ENCODE assay signal across 9 cellular contexts in the genomic region with DNA sequence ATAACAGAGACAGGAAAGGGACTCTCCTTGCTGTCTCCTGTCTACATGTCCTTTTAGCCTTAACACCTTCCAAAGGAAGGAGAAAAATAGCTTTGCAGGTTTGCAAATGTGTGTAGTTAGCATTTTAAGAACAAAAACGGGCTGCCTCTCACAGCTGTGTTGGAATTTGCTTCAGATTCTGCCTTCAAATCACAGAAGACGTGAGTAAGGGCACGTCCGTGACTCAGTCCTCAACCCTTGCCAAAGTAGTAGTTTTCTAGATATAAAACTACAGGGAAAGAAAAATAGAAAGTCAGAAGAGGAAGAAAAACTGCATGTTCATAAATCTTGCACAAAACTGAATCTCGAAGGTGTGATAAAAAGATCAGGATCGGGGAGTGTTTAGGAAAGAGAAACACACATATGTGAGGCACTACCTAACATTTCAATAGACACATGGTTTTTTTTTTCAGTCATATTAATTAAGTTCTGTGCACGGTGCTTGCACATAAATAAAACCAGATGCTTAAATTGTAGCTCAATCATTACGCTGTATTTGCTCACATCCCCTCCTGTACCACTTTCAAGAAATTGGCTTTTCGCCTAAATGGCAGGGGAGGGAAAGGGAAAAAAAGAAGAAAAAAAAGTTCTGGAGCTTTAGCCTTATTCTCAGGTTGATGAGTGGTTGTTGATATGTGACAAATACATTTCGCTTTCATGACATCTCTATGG.
DNase-seq lines count a peak whose midpoint lies in the region; ATAC-seq and TF ChIP-seq lines count a peak whose summit lies in the region.
"Had no signal": no experiment of that assay in that cellular context is flagged by ENCODE, and none has a peak within 500 bp of the region (broad histone marks: within the 10 kb centered on the region; RNA-seq: fewer than 3 reads in every experiment).

No MANE protein-coding gene starts in this region.

- peak overlapping the region; percentile 78 for H3K4me2 ChIP-seq in OCI-LY3 (ENCODE audit: low read length)
- no peak overlapping the region for H3K4me2 ChIP-seq in parathyroid adenoma (ENCODE audit: low read length)

- H3K27me3 ChIP-seq in OCI-LY3 (ENCODE audit: low read depth, low read length) (0 out of 2 replicates have a peak, but pooled peaks cover 6% of the 10 kb centered on the region), parathyroid adenoma (ENCODE audit: control insufficient read depth, insufficient read depth, low read length) (no peaks in the 10 kb centered on the region), endodermal cell (ENCODE audit: control insufficient read depth, insufficient read depth, low read length, poor library complexity, severe bottlenecking) (no peaks in the 10 kb centered on the region)
- H3K27me3 ChIP-seq: SJCRH30 had no signal

- ATAC-seq in esophagus mucosa: peak; percentile 67

- no peaks in the 10 kb centered on the region for H3K79me2 ChIP-seq in OCI-LY3 (ENCODE audit: low read length)
- H3K79me2 ChIP-seq in parathyroid adenoma: no peaks in the 10 kb centered on the region

- H3K36me3 ChIP-seq in OCI-LY3 (replicated peaks; ENCODE audit: low read depth, low read length): no peaks in the 10 kb centered on the region
- no peaks in the 10 kb centered on the region for H3K36me3 ChIP-seq in parathyroid adenoma (ENCODE audit: control insufficient read depth, insufficient read depth, low read length)
- H3K36me3 ChIP-seq in endodermal cell (ENCODE audit: control insufficient read depth, insufficient read depth, low read length): peaks cover 66% of the 10 kb centered on the region
- H3K36me3 ChIP-seq: SJCRH30 had no signal

- no peaks in the 10 kb centered on the region for H3K9me3 Mint-ChIP-seq in endodermal cell

- DNase-seq in effector CD4-positive, alpha-beta T cell: no peak
- DNase-seq in SK-N-DZ (ENCODE audit: low spot score) (no peak), endodermal cell (no peak), inferior parietal cortex (ENCODE audit: extremely low spot score) (no peak)
- DNase-seq: SJCRH30 had no signal

- no peaks in the 10 kb centered on the region for H4K20me1 ChIP-seq in OCI-LY3 (ENCODE audit: insufficient read depth, low read length)

- H3K27ac ChIP-seq in OCI-LY3 (ENCODE audit: low read length) (peak overlapping the region; percentile 38), parathyroid adenoma (no peak overlapping the region), endodermal cell (ENCODE audit: low read depth, low read length) (no peak overlapping the region)
- H3K27ac ChIP-seq: SJCRH30 had no signal

- peaks cover 27% of the 10 kb centered on the region for H3K4me1 Mint-ChIP-seq in endodermal cell

- H2AFZ ChIP-seq in OCI-LY3 (ENCODE audit: low read depth, low read length) (peak overlapping the region; percentile 26; the same call in 1 of the 2 replicates), parathyroid adenoma (peak overlapping the region; percentile 18)

- H3K4me3 ChIP-seq in GM12875 (ENCODE audit: low read depth, low read length): peak overlapping the region; percentile 2
- H3K4me3 ChIP-seq in OCI-LY3 (ENCODE audit: low read length): peak overlapping the region; percentile 66
- no peak overlapping the region for H3K4me3 ChIP-seq in parathyroid adenoma (ENCODE audit: low read depth, low read length)
- no peak overlapping the region for H3K4me3 ChIP-seq in endodermal cell (ENCODE audit: low read length)
- H3K4me3 ChIP-seq: SJCRH30 had no signal

- H3K4me3 Mint-ChIP-seq in endodermal cell: no peak overlapping the region

- H3K27me3 Mint-ChIP-seq in endodermal cell (ENCODE audit: insufficient read depth): no peaks in the 10 kb centered on the region

- no peak overlapping the region for H3K27ac Mint-ChIP-seq in endodermal cell

- H3K36me3 Mint-ChIP-seq in endodermal cell (ENCODE audit: low read depth): peaks cover 22% of the 10 kb centered on the region

- peaks cover 48% of the 10 kb centered on the region for H3K4me1 ChIP-seq in OCI-LY3 (ENCODE audit: low read length)
- H3K4me1 ChIP-seq in parathyroid adenoma: no peaks in the 10 kb centered on the region
- no peaks in the 10 kb centered on the region for H3K4me1 ChIP-seq in endodermal cell (ENCODE audit: control insufficient read depth, insufficient read depth, low read length)
- H3K4me1 ChIP-seq: SJCRH30 had no signal

- H3K9ac ChIP-seq in OCI-LY3 (ENCODE audit: low read length): peak overlapping the region; percentile 41
- H3K9ac ChIP-seq in parathyroid adenoma: no peak overlapping the region
- H3K9ac ChIP-seq in endodermal cell (ENCODE audit: extremely low read depth, low read length, poor library complexity, severe bottlenecking): no peak overlapping the region

- WGBS in endodermal cell (ENCODE audit: insufficient coverage in 1 of 2, insufficient read length in 1 of 2), 2 experiments: 47 to 80% methylated on average over 4 to 10 of the region's 10 CpGs

- TF ChIP-seq CTCF in GM12875 (IDR thresholded peaks at IDR 0.05; ENCODE audit: borderline replicate concordance, insufficient read depth, low read depth, low read length) (no peak), OCI-LY3 (IDR thresholded peaks at IDR 0.05; ENCODE audit: low read depth, low read length) (no peak), parathyroid adenoma (IDR thresholded peaks at IDR 0.05) (no peak), endodermal cell (conservative IDR thresholded peaks at IDR 0.05) (no peak)

- H3K9me3 ChIP-seq in OCI-LY3 (ENCODE audit: insufficient read depth, low read length) (no peaks in the 10 kb centered on the region), parathyroid adenoma (ENCODE audit: control insufficient read depth, low read length) (no peaks in the 10 kb centered on the region), endodermal cell (ENCODE audit: control insufficient read depth, low read length) (no peaks in the 10 kb centered on the region)
- H3K9me3 ChIP-seq: SJCRH30 had no signal

Comparison
In these comparisons a context has a peak if more than half of its experiments do, and no peak if none do; other contexts are left out.
1. H3K4me3 ChIP-seq: peak in GM12875 (single experiment) and OCI-LY3 (single experiment); none in parathyroid adenoma (single experiment) and endodermal cell (single experiment).